In the genomic region with DNA sequence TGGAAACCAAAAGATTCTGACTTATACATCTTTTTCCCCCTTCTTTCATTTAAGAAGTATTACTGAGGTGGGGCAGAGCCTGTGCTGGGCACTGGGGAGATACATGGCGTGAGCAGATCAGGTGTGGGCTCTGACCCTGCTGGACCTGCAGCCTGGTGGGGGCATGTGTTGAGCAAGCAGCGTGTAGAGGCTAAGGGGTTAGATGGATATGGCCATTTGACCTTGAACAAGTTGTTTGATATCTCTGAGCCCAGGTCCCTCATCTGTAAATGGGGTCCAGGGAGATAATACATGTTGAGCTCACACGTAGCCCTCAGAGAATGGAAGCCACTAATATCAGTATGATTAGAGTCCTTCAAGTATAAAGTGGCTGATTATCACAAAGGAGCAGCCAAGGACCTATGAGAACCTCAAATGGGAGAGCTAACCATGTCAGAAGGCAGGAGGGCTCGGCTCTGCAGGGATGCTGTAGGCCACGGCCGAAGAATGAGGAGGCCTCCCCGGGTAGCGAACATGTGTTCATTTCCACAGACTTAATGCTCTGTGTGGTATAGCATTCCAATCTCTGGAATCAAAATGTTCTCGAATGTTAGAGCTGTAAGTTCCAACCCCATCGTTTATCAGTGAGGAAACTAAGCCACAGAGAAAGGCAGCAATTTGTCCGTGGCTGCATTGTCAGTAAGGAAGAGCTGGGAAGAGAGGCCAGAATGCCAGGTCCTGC, we compare ENCODE assay signal across 20 cellular contexts. TPM values are rescaled to one million over a fixed set of nuclear protein-coding genes. Genes with fewer than 3 reads are reported as not detected.
"Had no signal": no experiment of that assay in that cellular context is flagged by ENCODE, and none has a peak within 500 bp of the region (broad histone marks: within the 10 kb centered on the region; RNA-seq: fewer than 3 reads in every experiment).

No MANE protein-coding gene starts in this region.

- H3K9me3 Mint-ChIP-seq: activated CD4-positive, alpha-beta memory T cell treated with anti-CD3 and anti-CD28 coated beads for 36 hours; activated naive CD4-positive, alpha-beta T cell treated with anti-CD3 and anti-CD28 coated beads, Interleukin-2, amount 10 ng/mL, durations not matched to agents 7 days and 5 days; activated T-cell treated with anti-CD3 and anti-CD28 coated beads, Interleukin-2, amount 50 U/mL, for 4 hours; brain; nephron; T-helper 1 cell treated with Interleukin-12 subunit alpha and Interleukin-12 subunit beta and Interleukin-4 antibody, amounts not matched to agents 30 μg/mL and 1 μg/mL, for 36 hours had no signal

- H3K27ac Mint-ChIP-seq: activated CD4-positive, alpha-beta memory T cell treated with anti-CD3 and anti-CD28 coated beads for 36 hours; activated naive CD4-positive, alpha-beta T cell treated with anti-CD3 and anti-CD28 coated beads, Interleukin-2, amount 10 ng/mL, durations not matched to agents 7 days and 5 days; nephron; T-helper 1 cell treated with Interleukin-12 subunit alpha and Interleukin-12 subunit beta and Interleukin-4 antibody, amounts not matched to agents 30 μg/mL and 1 μg/mL, for 36 hours had no signal

- H3K4me3 ChIP-seq: colonic mucosa, dorsolateral prefrontal cortex, esophagus muscularis mucosa, left ventricle myocardium inferior, sigmoid colon, thyroid gland, upper lobe of right lung had no signal

- H3K4me3 Mint-ChIP-seq: activated CD4-positive, alpha-beta memory T cell treated with anti-CD3 and anti-CD28 coated beads for 36 hours; activated naive CD4-positive, alpha-beta T cell treated with anti-CD3 and anti-CD28 coated beads, Interleukin-2, amount 10 ng/mL, durations not matched to agents 7 days and 5 days; activated T-cell treated with anti-CD3 and anti-CD28 coated beads, Interleukin-2, amount 50 U/mL, for 4 hours; brain; nephron; T-helper 1 cell treated with Interleukin-12 subunit alpha and Interleukin-12 subunit beta and Interleukin-4 antibody, amounts not matched to agents 30 μg/mL and 1 μg/mL, for 36 hours had no signal

- H3K27me3 ChIP-seq: colonic mucosa, dorsolateral prefrontal cortex, esophagus muscularis mucosa, sigmoid colon, thyroid gland, upper lobe of right lung had no signal

- H3K36me3 ChIP-seq: colonic mucosa, esophagus muscularis mucosa, left ventricle myocardium inferior, sigmoid colon, thyroid gland, upper lobe of right lung had no signal

- H3K4me1 ChIP-seq: colonic mucosa had no signal

- ATAC-seq: activated T-cell treated with anti-CD3 and anti-CD28 coated beads, Interleukin-2, amount 50 U/mL, for 4 hours; upper lobe of right lung had no signal

- DNase-seq: activated CD4-positive, alpha-beta memory T cell treated with anti-CD3 and anti-CD28 coated beads for 36 hours; activated CD4-positive, alpha-beta T cell treated with anti-CD3 and anti-CD28 coated beads for 4 hours; activated CD4-positive, CD25-positive, alpha-beta regulatory T cell; activated naive CD4-positive, alpha-beta T cell treated with anti-CD3 and anti-CD28 coated beads, Interleukin-2, amount 10 ng/mL, durations not matched to agents 7 days and 5 days; activated T-cell treated with anti-CD3 and anti-CD28 coated beads, Interleukin-2, amount 50 U/mL, for 4 hours; anterior cingulate cortex; colonic mucosa; hippocampal formation; left ventricle myocardium inferior; mammary epithelial cell; sigmoid colon; stimulated activated CD4-positive, alpha-beta T cell treated with anti-CD3 and anti-CD28 coated beads, Interleukin-4, amount 100 ng/mL, for 1 hour; stimulated activated naive CD4-positive, alpha-beta T cell; thyroid gland; upper lobe of right lung had no signal

- H3K36me3 Mint-ChIP-seq: activated CD4-positive, alpha-beta memory T cell treated with anti-CD3 and anti-CD28 coated beads for 36 hours; activated naive CD4-positive, alpha-beta T cell treated with anti-CD3 and anti-CD28 coated beads, Interleukin-2, amount 10 ng/mL, durations not matched to agents 7 days and 5 days; brain had no signal

- H3K4me1 Mint-ChIP-seq: activated naive CD4-positive, alpha-beta T cell treated with anti-CD3 and anti-CD28 coated beads, Interleukin-2, amount 10 ng/mL, durations not matched to agents 7 days and 5 days had no signal

- H3K27me3 Mint-ChIP-seq: activated CD4-positive, alpha-beta memory T cell treated with anti-CD3 and anti-CD28 coated beads for 36 hours had no signal

- H3K9me3 ChIP-seq: colonic mucosa, esophagus muscularis mucosa, left ventricle myocardium inferior, sigmoid colon, thyroid gland, upper lobe of right lung had no signal

- H3K27ac ChIP-seq: colonic mucosa, esophagus muscularis mucosa, left ventricle myocardium inferior, sigmoid colon, thyroid gland, upper lobe of right lung had no signal

RNA-seq across cellular contexts. Expression of gene ANGPTL2, which starts 15.4 kb away (rescaled TPM):
- total RNA-seq: activated CD4-positive, alpha-beta memory T cell treated with anti-CD3 and anti-CD28 coated beads for 36 hours had no signal
- polyA plus RNA-seq: mammary epithelial cell had no signal
